1 cellular context compared by ENCODE assay signal in genomic region chr11:76903325-76903724, GRCh38.
TF ChIP-seq lines count a peak whose summit lies in the region.

No MANE protein-coding gene starts in this region.

TF ChIP-seq in HepG2, 621 proteins besides CTCF, POLR2A, EP300 and RAD21 (continued from another document):
- TF ChIP-seq ZNF138 (CRISPR knock-in tag; IDR thresholded peaks at IDR 0.05; ENCODE audit: low read depth): no peak
- TF ChIP-seq CREB3 (CRISPR knock-in tag; IDR thresholded peaks at IDR 0.05): no peak
- TF ChIP-seq ZNF841 (CRISPR knock-in tag; IDR thresholded peaks at IDR 0.05; ENCODE audit: borderline replicate concordance): no peak
- no peak for TF ChIP-seq ZNF382 (CRISPR knock-in tag; IDR thresholded peaks at IDR 0.05; ENCODE audit: borderline replicate concordance)
- TF ChIP-seq ZNF646 (CRISPR knock-in tag; IDR thresholded peaks at IDR 0.05): no peak
- no peak for TF ChIP-seq KAT2B (IDR thresholded peaks at IDR 0.05; ENCODE audit: borderline replicate concordance, low read depth, low read length)
- TF ChIP-seq GFI1 (CRISPR knock-in tag; IDR thresholded peaks at IDR 0.05; ENCODE audit: borderline replicate concordance): no peak
